In the genomic region with DNA sequence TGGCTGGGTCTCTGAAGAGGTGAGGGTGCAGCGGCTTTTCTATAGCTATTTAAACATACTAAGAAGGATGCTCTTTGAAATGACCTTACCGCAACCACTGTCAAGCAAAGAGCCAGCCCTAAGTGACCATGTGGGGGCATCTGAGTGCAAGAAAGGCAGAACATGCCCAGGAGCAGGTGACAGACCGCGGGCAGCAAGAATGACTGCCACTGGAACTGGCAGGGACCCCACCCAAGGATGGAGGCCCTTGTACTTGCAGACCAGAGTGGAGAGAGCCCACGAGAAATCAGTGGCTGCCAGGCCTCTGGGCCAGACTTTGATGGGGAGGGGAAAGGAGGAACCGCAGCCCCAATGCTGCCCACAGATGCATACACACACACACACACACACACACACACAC, we compare ENCODE assay signal across 18 cellular contexts. TPM values are rescaled to one million over a fixed set of nuclear protein-coding genes. Genes with fewer than 3 reads are reported as not detected.
A peak's percentile ranks its signal among the peaks of the same experiment; 100 is the strongest.
DNase-seq lines count a peak whose midpoint lies in the region; ATAC-seq and TF ChIP-seq lines count a peak whose summit lies in the region.
"Had no signal": no experiment of that assay in that cellular context is flagged by ENCODE, and none has a peak within 500 bp of the region (broad histone marks: within the 10 kb centered on the region; RNA-seq: fewer than 3 reads in every experiment).

No MANE protein-coding gene starts in this region.

- H3K9me3 Mint-ChIP-seq in GM23338: no peaks in the 10 kb centered on the region
- H3K9me3 Mint-ChIP-seq in neural progenitor cell: no peaks in the 10 kb centered on the region
- H3K9me3 Mint-ChIP-seq in endothelial cell (ENCODE audit: unreplicated experiment): no peaks in the 10 kb centered on the region
- H3K9me3 Mint-ChIP-seq: activated B cell treated with CpG ODN at 0.5 μM for 24 hours, type B pancreatic cell had no signal

- DNase-seq in NCI-H748 (lab: John Stamatoyannopoulos, UW; ENCODE audit: unreplicated experiment) (peak; percentile 15), NCI-H748 treated with DMSO at 0.1 percent for 48 hours (lab: John Stamatoyannopoulos, UW) (no peak), GM23338 (ENCODE audit: low spot score) (no peak), caudate nucleus (lab: John Stamatoyannopoulos, UW) (peak in 1 of 61 donors; percentile 27), neural progenitor cell (ENCODE audit: low spot score) (no peak), endothelial cell (ENCODE audit: low spot score) (no peak), SW480 (ENCODE audit: low spot score) (no peak), GM23248 (no peak)
- DNase-seq: activated B cell treated with CpG ODN at 0.5 μM for 24 hours; aorta; effector CD4-positive, alpha-beta T cell; mammary epithelial cell; NCI-H2029 treated with DMSO at 0.1 percent for 48 hours; NCI-H446 treated with DMSO at 0.1 percent for 48 hours; stimulated activated CD4-positive, alpha-beta T cell treated with anti-CD3 and anti-CD28 coated beads, Interleukin-4, amount 100 ng/mL, for 1 hour; stomach had no signal

- WGBS in GM23248 (ENCODE audit: low coverage in 1 of 2, low lambda C conversion rate in 2 of 2, missing lambda C conversion rate in 2 of 2), 2 experiments: 94 to 98% methylated on average over 6 of the region's 6 CpGs

- no peaks in the 10 kb centered on the region for H4K20me1 ChIP-seq in GM23338 (replicated peaks; ENCODE audit: insufficient read depth)
- H4K20me1 ChIP-seq in neural progenitor cell (ENCODE audit: low read depth): no peaks in the 10 kb centered on the region
- no peaks in the 10 kb centered on the region; the same call in 1 of the 2 replicates for H4K20me1 ChIP-seq in GM23248 (ENCODE audit: insufficient read depth)

- H3K4me1 ChIP-seq in GM23338 (ENCODE audit: insufficient read depth) (peaks cover 47% of the 10 kb centered on the region), neural progenitor cell (peaks cover 31% of the 10 kb centered on the region), GM23248 (ENCODE audit: insufficient read depth) (no peaks in the 10 kb centered on the region)
- H3K4me1 ChIP-seq: SJSA1 had no signal

- peak overlapping the region; percentile 12; the same call in 1 of the 2 replicates for H3K27ac Mint-ChIP-seq in GM23338
- H3K27ac Mint-ChIP-seq in neural progenitor cell: no peak overlapping the region
- H3K27ac Mint-ChIP-seq in endothelial cell (ENCODE audit: unreplicated experiment): no peak overlapping the region
- H3K27ac Mint-ChIP-seq: activated B cell treated with CpG ODN at 0.5 μM for 24 hours, type B pancreatic cell had no signal

- TF ChIP-seq CTCF in GM23338 (conservative IDR thresholded peaks at IDR 0.05; ENCODE audit: low read depth in 2 of 2): peak in 1 of 2 experiments; percentile 40; a peak in 2 of 4 replicates
- no peak for TF ChIP-seq CTCF in neural progenitor cell (IDR thresholded peaks at IDR 0.05)
- no peak for TF ChIP-seq CTCF in endothelial cell (IDR thresholded peaks at IDR 0.05; ENCODE audit: unreplicated experiment)

- H3K4me2 ChIP-seq in GM23338: no peak overlapping the region
- no peak overlapping the region for H3K4me2 ChIP-seq in neural progenitor cell
- no peak overlapping the region for H3K4me2 ChIP-seq in GM23248 (ENCODE audit: unreplicated experiment)

- H3K4me3 ChIP-seq in GM23338 (no peak overlapping the region), neural progenitor cell (no peak overlapping the region), GM23248 (no peak overlapping the region)
- H3K4me3 ChIP-seq: SJSA1, stomach had no signal

- H3K9me2 ChIP-seq in GM23338 (ENCODE audit: insufficient read depth) (no peaks in the 10 kb centered on the region), GM23248 (ENCODE audit: insufficient read depth) (no peaks in the 10 kb centered on the region)

- H3F3A ChIP-seq in GM23338 (replicated peaks; ENCODE audit: low read depth): 0 out of 2 replicates have a peak, but pooled peaks cover 17% of the 10 kb centered on the region
- H3F3A ChIP-seq in neural progenitor cell (ENCODE audit: low read depth): peaks cover 21% of the 10 kb centered on the region
- no peaks in the 10 kb centered on the region for H3F3A ChIP-seq in GM23248 (ENCODE audit: insufficient read depth)

- ATAC-seq in GM23338: no peak

- H3K4me1 Mint-ChIP-seq in GM23338 (peaks cover 59% of the 10 kb centered on the region), neural progenitor cell (peaks cover 54% of the 10 kb centered on the region), endothelial cell (ENCODE audit: unreplicated experiment) (peaks cover 11% of the 10 kb centered on the region)

- H3K36me3 ChIP-seq in GM23338 (ENCODE audit: insufficient read depth): no peaks in the 10 kb centered on the region
- no peaks in the 10 kb centered on the region for H3K36me3 ChIP-seq in neural progenitor cell
- no peaks in the 10 kb centered on the region for H3K36me3 ChIP-seq in GM23248 (ENCODE audit: low read depth)
- H3K36me3 ChIP-seq: SJSA1 had no signal

- H3K36me3 Mint-ChIP-seq in GM23338 (ENCODE audit: low read depth) (no peaks in the 10 kb centered on the region; the same call in 2 of the 3 replicates), neural progenitor cell (no peaks in the 10 kb centered on the region), endothelial cell (ENCODE audit: low read depth, unreplicated experiment) (no peaks in the 10 kb centered on the region)

- H3K4me3 Mint-ChIP-seq in GM23338: no peak overlapping the region
- H3K4me3 Mint-ChIP-seq in neural progenitor cell: peak overlapping the region; percentile 54
- H3K4me3 Mint-ChIP-seq in endothelial cell (ENCODE audit: unreplicated experiment): no peak overlapping the region
- H3K4me3 Mint-ChIP-seq: activated B cell treated with CpG ODN at 0.5 μM for 24 hours, type B pancreatic cell had no signal

- H3K27me3 Mint-ChIP-seq in GM23338 (ENCODE audit: insufficient read depth, low read depth, poor library complexity): peaks cover 12% of the 10 kb centered on the region
- peaks cover 5% of the 10 kb centered on the region for H3K27me3 Mint-ChIP-seq in neural progenitor cell (ENCODE audit: insufficient read depth, low read depth)
- peaks cover 2% of the 10 kb centered on the region for H3K27me3 Mint-ChIP-seq in endothelial cell (ENCODE audit: unreplicated experiment)
- H3K27me3 Mint-ChIP-seq: activated B cell treated with CpG ODN at 0.5 μM for 24 hours, type B pancreatic cell had no signal

- H3K79me2 ChIP-seq in GM23338 (replicated peaks; ENCODE audit: insufficient read depth) (no peaks in the 10 kb centered on the region; the same call in 1 of the 2 replicates), neural progenitor cell (ENCODE audit: low read depth) (no peaks in the 10 kb centered on the region), GM23248 (ENCODE audit: insufficient read depth) (no peaks in the 10 kb centered on the region)

- H3K27ac ChIP-seq in GM23338 (ENCODE audit: low read depth) (no peak overlapping the region), caudate nucleus (ENCODE audit: low read depth, low read length) (peak overlapping the region; percentile 75), neural progenitor cell (no peak overlapping the region), GM23248 (no peak overlapping the region)
- H3K27ac ChIP-seq: SJSA1, stomach had no signal

- in situ Hi-C loops in GM23248 (cut with MboI): no loop called here

- H3K9ac ChIP-seq in neural progenitor cell (no peak overlapping the region), GM23248 (no peak overlapping the region)

- H3K9me3 ChIP-seq in neural progenitor cell (ENCODE audit: low read depth): no peaks in the 10 kb centered on the region
- H3K9me3 ChIP-seq in GM23248 (ENCODE audit: low read depth): no peaks in the 10 kb centered on the region
- H3K9me3 ChIP-seq: SJSA1, stomach had no signal

- H2AFZ ChIP-seq in GM23338: no peak overlapping the region
- H2AFZ ChIP-seq in neural progenitor cell (replicated peaks): no peak overlapping the region
- no peak overlapping the region for H2AFZ ChIP-seq in GM23248

- H3K27me3 ChIP-seq in GM23338 (ENCODE audit: insufficient read depth) (no peaks in the 10 kb centered on the region), neural progenitor cell (no peaks in the 10 kb centered on the region), GM23248 (replicated peaks; ENCODE audit: insufficient read depth) (no peaks in the 10 kb centered on the region)
- H3K27me3 ChIP-seq: SJSA1, stomach had no signal

TF ChIP-seq in GM23338, 12 proteins besides CTCF, POLR2A, EP300 and RAD21:
- TF ChIP-seq EZH2phosphoT487 (IDR thresholded peaks at IDR 0.05; ENCODE audit: unreplicated experiment) (no peak), JUNB (IDR thresholded peaks at IDR 0.05; ENCODE audit: unreplicated experiment) (no peak)
TF ChIP-seq in GM23338: peak in this region for 0.

RNA-seq across cellular contexts. Expression of a gene that starts 33.1 kb away (rescaled TPM):
- 67.2 and 80.4 TPM in 2 replicates for total RNA-seq in GM23338 (2014; rRNA removed; shearing (Covaris generic))
- polyA plus RNA-seq in GM23338 (2016; fragmentation: Nextera tagmentation; extraction: Ambion mirVana) (42.9 and 47.2 TPM in 2 replicates), GM23248 (2016; fragmentation: Nextera tagmentation; extraction: Ambion mirVana) (2.5 TPM in 2 replicates)
- total RNA-seq in neural progenitor cell (ENCODE audit: low replicate concordance) (46.5 and 81.1 TPM in 2 replicates), endothelial cell (ENCODE audit: unreplicated experiment) (177 TPM)
- total RNA-seq in GM23248 (2014; rRNA removed; shearing (Covaris generic)): 7.1 and 18.4 TPM in 2 replicates
